In genomic region chr9:130051855-130052254, GRCh38 we compare ENCODE assay signal across 10 cellular contexts. TPM values are rescaled to one million over a fixed set of nuclear protein-coding genes. Genes with fewer than 3 reads are reported as not detected.
DNase-seq lines count a peak whose midpoint lies in the region; FAIRE-seq and TF ChIP-seq lines count a peak whose summit lies in the region.
"Had no signal": no experiment of that assay in that cellular context is flagged by ENCODE, and none has a peak within 500 bp of the region (broad histone marks: within the 10 kb centered on the region; RNA-seq: fewer than 3 reads in every experiment).

No MANE protein-coding gene starts in this region.

- intact Hi-C loops in endothelial cell of umbilical vein (cut with micrococcal nuclease): no loop called here

- H3K36me3 ChIP-seq in OCI-LY1 (ENCODE audit: insufficient read depth, low read length): no peaks in the 10 kb centered on the region
- no peaks in the 10 kb centered on the region for H3K36me3 ChIP-seq in endothelial cell of umbilical vein (ENCODE audit: control insufficient read depth in 2 of 2, extremely low read depth in 1 of 2, insufficient read depth in 2 of 2, low read length in 2 of 2)
- peaks cover under 1% of the 10 kb centered on the region for H3K36me3 ChIP-seq in skeletal muscle satellite cell (ENCODE audit: insufficient read depth, low read length)
- no peaks in the 10 kb centered on the region for H3K36me3 ChIP-seq in osteoblast (ENCODE audit: insufficient read depth, low read length)

- peak; percentile 59 for DNase-seq in SIG-M5 treated with dmso at 0.1 percent for 504 hours (lab: John Stamatoyannopoulos, UW; ENCODE audit: unreplicated experiment)
- DNase-seq in SIG-M5 (lab: John Stamatoyannopoulos, UW): no peak
- no peak for DNase-seq in endothelial cell of umbilical vein (ENCODE audit: low read depth, low spot score)
- DNase-seq in osteoblast (ENCODE audit: insufficient read length, low spot score, missing footprints): no peak
- DNase-seq in NCI-H2171 treated with DMSO at 0.1 percent for 48 hours (lab: John Stamatoyannopoulos, UW): no peak
- DNase-seq in AG08395 (ENCODE audit: low spot score): no peak
- DNase-seq: NCI-H1694 had no signal

- POLR2A ChIA-PET in endothelial cell of umbilical vein (lab: Charles Lee): no interaction called here

- dilution Hi-C loops in endothelial cell of umbilical vein (cut with MboI; ENCODE audit: extremely low pct_ligation_motif_present, low sequenced_read_pairs): no loop called here

- peak overlapping the region; percentile 7; the same call in 1 of the 2 replicates for H3K4me2 ChIP-seq in OCI-LY1 (ENCODE audit: low read length)
- no peak overlapping the region for H3K4me2 ChIP-seq in endothelial cell of umbilical vein (ENCODE audit: insufficient read depth, low read length)
- peak overlapping the region; percentile 0 for H3K4me2 ChIP-seq in skeletal muscle satellite cell (ENCODE audit: low read length)
- no peak overlapping the region for H3K4me2 ChIP-seq in osteoblast (ENCODE audit: insufficient read depth, low read length)

- H3K4me3 ChIP-seq in OCI-LY1 (ENCODE audit: low read depth, low read length, poor library complexity, severe bottlenecking) (no peak overlapping the region), endothelial cell of umbilical vein (replicated peaks in 1 of 3; ENCODE audit: insufficient read depth in 1 of 3, low read depth in 1 of 3, low read length in 3 of 3) (no peak overlapping the region), skeletal muscle satellite cell (ENCODE audit: low read length) (no peak overlapping the region), osteoblast (ENCODE audit: insufficient read depth, low read length) (no peak overlapping the region)

- H3K9me1 ChIP-seq in endothelial cell of umbilical vein (replicated peaks; ENCODE audit: control insufficient read depth, extremely low read depth, insufficient read depth, low read length): no peaks in the 10 kb centered on the region

- H3K9me3 ChIP-seq in OCI-LY1 (ENCODE audit: low read length): no peaks in the 10 kb centered on the region
- no peaks in the 10 kb centered on the region for H3K9me3 ChIP-seq in endothelial cell of umbilical vein (replicated peaks; ENCODE audit: control insufficient read depth, insufficient read depth, low read length)
- no peaks in the 10 kb centered on the region for H3K9me3 ChIP-seq in skeletal muscle satellite cell (replicated peaks; ENCODE audit: low read length)
- no peaks in the 10 kb centered on the region for H3K9me3 ChIP-seq in osteoblast (ENCODE audit: low read depth, low read length)

- CTCF ChIA-PET in endothelial cell of umbilical vein (lab: Charles Lee): no interaction called here

- H3K4me1 ChIP-seq in OCI-LY1 (ENCODE audit: insufficient read depth, low read length, severe bottlenecking): peaks cover 25% of the 10 kb centered on the region
- peaks cover 15% of the 10 kb centered on the region for H3K4me1 ChIP-seq in endothelial cell of umbilical vein (ENCODE audit: control insufficient read depth, extremely low read depth, insufficient read depth, low read length)
- peaks cover 3% of the 10 kb centered on the region for H3K4me1 ChIP-seq in skeletal muscle satellite cell (ENCODE audit: control insufficient read depth, insufficient read depth, low read length)
- H3K4me1 ChIP-seq in osteoblast (ENCODE audit: insufficient read depth, low read length): peaks cover 14% of the 10 kb centered on the region

- H4K20me1 ChIP-seq in OCI-LY1 (ENCODE audit: insufficient read depth, low read length) (no peaks in the 10 kb centered on the region), endothelial cell of umbilical vein (replicated peaks; ENCODE audit: control insufficient read depth, extremely low read depth, insufficient read depth, low read length) (no peaks in the 10 kb centered on the region), osteoblast (ENCODE audit: insufficient read depth, low read length) (peaks cover 4% of the 10 kb centered on the region)

- FAIRE-seq in endothelial cell of umbilical vein (lab: Jason Lieb, UNC): peak; percentile 43
- FAIRE-seq: A204.1 had no signal

- H3K79me2 ChIP-seq in OCI-LY1 (ENCODE audit: insufficient read depth, low read length) (peaks cover 15% of the 10 kb centered on the region), endothelial cell of umbilical vein (ENCODE audit: control insufficient read depth, insufficient read depth, low read length) (peaks cover 25% of the 10 kb centered on the region), osteoblast (ENCODE audit: insufficient read depth, low read length) (peaks cover 37% of the 10 kb centered on the region)

- no peaks in the 10 kb centered on the region for H3K9me2 ChIP-seq in OCI-LY1 (ENCODE audit: low read depth, low read length)

- BruUV-seq in endothelial cell of umbilical vein (replicated peaks; lab: Mats Ljungman, UMichigan): no TSS peak

- H2AFZ ChIP-seq in OCI-LY1 (ENCODE audit: low read length) (no peak overlapping the region), endothelial cell of umbilical vein (ENCODE audit: low read depth, low read length) (no peak overlapping the region), osteoblast (ENCODE audit: low read length) (no peak overlapping the region)

- H3K27me3 ChIP-seq in OCI-LY1 (ENCODE audit: insufficient read depth, low read length) (no peaks in the 10 kb centered on the region), endothelial cell of umbilical vein (ENCODE audit: control insufficient read depth in 2 of 2, insufficient read depth in 2 of 2, low read length in 2 of 2) (no peaks in the 10 kb centered on the region), skeletal muscle satellite cell (ENCODE audit: control insufficient read depth, insufficient read depth, low read length) (no peaks in the 10 kb centered on the region), osteoblast (ENCODE audit: insufficient read depth, low read length) (no peaks in the 10 kb centered on the region)

- TF ChIP-seq CTCF in OCI-LY1 (IDR thresholded peaks at IDR 0.05; ENCODE audit: low read length): no peak
- TF ChIP-seq CTCF in endothelial cell of umbilical vein (IDR thresholded peaks at IDR 0.05; ENCODE audit: extremely low read depth in 1 of 2, insufficient read depth in 1 of 2, low read depth in 1 of 2, low read length in 2 of 2): no peak
- no peak for TF ChIP-seq CTCF in osteoblast (IDR thresholded peaks at IDR 0.05; ENCODE audit: extremely low read depth, low read depth, low read length)

- no peak for TF ChIP-seq POLR2A in endothelial cell of umbilical vein (IDR thresholded peaks at IDR 0.05; ENCODE audit: low read depth, low read length)

- no peaks in the 10 kb centered on the region for H3F3A ChIP-seq in OCI-LY1 (ENCODE audit: insufficient read depth, low read length)

- H3K9ac ChIP-seq in OCI-LY1 (ENCODE audit: low read length) (no peak overlapping the region), endothelial cell of umbilical vein (replicated peaks; ENCODE audit: extremely low read depth, insufficient read depth, low read length) (no peak overlapping the region), skeletal muscle satellite cell (ENCODE audit: low read depth, low read length) (no peak overlapping the region)

- H3K27ac ChIP-seq in OCI-LY1 (ENCODE audit: low read depth, low read length, poor library complexity, severe bottlenecking) (no peak overlapping the region), endothelial cell of umbilical vein (ENCODE audit: insufficient read depth, low read depth, low read length) (no peak overlapping the region), osteoblast (ENCODE audit: low read depth, low read length) (no peak overlapping the region)

TF ChIP-seq in endothelial cell of umbilical vein, 7 proteins besides CTCF, POLR2A, EP300 and RAD21:
- TF ChIP-seq EZH2 (IDR thresholded peaks at IDR 0.05; ENCODE audit: borderline replicate concordance, low read depth, low read length, severe bottlenecking) (no peak), FOS (IDR thresholded peaks at IDR 0.05; ENCODE audit: borderline replicate concordance, insufficient read depth, low read length) (no peak), MYC (IDR thresholded peaks at IDR 0.05; ENCODE audit: low read depth, low read length) (no peak), POLR2AphosphoS5 (IDR thresholded peaks at IDR 0.05; ENCODE audit: insufficient read depth, low read depth, low read length) (no peak), JUN (IDR thresholded peaks at IDR 0.05; ENCODE audit: borderline replicate concordance, insufficient read depth, insufficient read length, low read depth) (no peak)

RNA-seq across cellular contexts. Expression of gene GPR107, which starts 1.9 kb away (rescaled TPM):
- total RNA-seq in endothelial cell of umbilical vein: 38.9 and 41.5 TPM in 2 replicates
- polyA plus RNA-seq in endothelial cell of umbilical vein: 25.9 and 27.2 TPM in 2 replicates
- 23.8 and 25.4 TPM in 2 replicates for polyA plus RNA-seq in endothelial cell of umbilical vein (2011; cell fraction: cytosol; rRNA removed)
- 38.0 and 38.7 TPM in 2 replicates for polyA plus RNA-seq in endothelial cell of umbilical vein (2011; cell fraction: nucleus; rRNA removed)
- 35.1 and 36.8 TPM in 2 replicates for polyA plus RNA-seq in endothelial cell of umbilical vein (2012)
- polyA minus RNA-seq in endothelial cell of umbilical vein: 47.9 and 53.6 TPM in 2 replicates
- 22.6 TPM for polyA minus RNA-seq in endothelial cell of umbilical vein (2011; cell fraction: cytosol; rRNA and poly(A)+ RNA removed)
- polyA minus RNA-seq in endothelial cell of umbilical vein (2011; cell fraction: nucleus; rRNA and poly(A)+ RNA removed): 40.5 and 45.3 TPM in 2 replicates
- total RNA-seq in skeletal muscle satellite cell (2012; rRNA removed): 16.4 and 18.3 TPM in 2 replicates
- total RNA-seq in osteoblast: 25.3 and 30.1 TPM in 2 replicates

RNA-seq across cellular contexts. Expression of gene FNBP1, which starts 8.9 kb away (rescaled TPM):
- total RNA-seq in endothelial cell of umbilical vein (36.2 and 43.9 TPM in 2 replicates), osteoblast (31.8 and 35.9 TPM in 2 replicates)
- polyA plus RNA-seq in endothelial cell of umbilical vein: 7.7 and 10.9 TPM in 2 replicates
- polyA plus RNA-seq in endothelial cell of umbilical vein (2011; cell fraction: cytosol; rRNA removed): 12.9 and 13.1 TPM in 2 replicates
- 17.9 and 18.7 TPM in 2 replicates for polyA plus RNA-seq in endothelial cell of umbilical vein (2011; cell fraction: nucleus; rRNA removed)
- polyA plus RNA-seq in endothelial cell of umbilical vein (2012): 14.3 and 20.1 TPM in 2 replicates
- polyA minus RNA-seq in endothelial cell of umbilical vein: 17.1 and 19.3 TPM in 2 replicates
- polyA minus RNA-seq in endothelial cell of umbilical vein (2011; cell fraction: cytosol; rRNA and poly(A)+ RNA removed): 16.2 TPM
- 28.4 and 34.7 TPM in 2 replicates for polyA minus RNA-seq in endothelial cell of umbilical vein (2011; cell fraction: nucleus; rRNA and poly(A)+ RNA removed)
- total RNA-seq in skeletal muscle satellite cell (2012; rRNA removed): 18.0 and 23.4 TPM in 2 replicates

Comparison
In these comparisons a context has a peak if more than half of its experiments do, and no peak if none do; other contexts are left out.
1. H3K4me2 ChIP-seq: peak in OCI-LY1 (single experiment) and skeletal muscle satellite cell (single experiment); none in endothelial cell of umbilical vein (single experiment) and osteoblast (single experiment).